ENCODE assay signal across 7 cellular contexts in genomic region chr7:25069900-25070443, GRCh38. TPM values are rescaled to one million over a fixed set of nuclear protein-coding genes. Genes with fewer than 3 reads are reported as not detected.
DNase-seq lines count a peak whose midpoint lies in the region; ATAC-seq and TF ChIP-seq lines count a peak whose summit lies in the region.

No MANE protein-coding gene starts in this region.

- H3K4me1 ChIP-seq in MM.1S (ENCODE audit: low read length) (no peaks in the 10 kb centered on the region), RWPE2 (ENCODE audit: insufficient read depth, poor library complexity, severe bottlenecking) (peaks cover 8% of the 10 kb centered on the region), psoas muscle (no peaks in the 10 kb centered on the region)

- DNase-seq in GM06990 (ENCODE audit: extremely low read depth, insufficient read length) (peak; percentile 24), MM.1S (peak; percentile 67), RWPE2 (ENCODE audit: low spot score) (no peak), left cardiac atrium (peak; percentile 32), psoas muscle (peak; percentile 33 to 66), KG1 (lab: John Stamatoyannopoulos, UW) (no peak)
- peak; percentile 27 for DNase-seq in activated naive CD8-positive, alpha-beta T cell treated with anti-CD3 and anti-CD28 coated beads for 36 hours

- no peak overlapping the region for H3K4me3 Mint-ChIP-seq in activated naive CD8-positive, alpha-beta T cell treated with anti-CD3 and anti-CD28 coated beads for 36 hours

- intact Hi-C loops in left cardiac atrium (cut with DNase I) (loop anchor here (2.0 to 5.0 kb wide), 5 partner anchors 88 to 249 kb away; partner anchors contain the start of gene OSBPL3 (in 2 of the 2)), psoas muscle (cut with DNase I) (loop anchor here (2.0 kb wide), 3 partner anchors 249 to 257 kb away; no protein-coding TSS in a partner anchor)

- H3K27me3 Mint-ChIP-seq in activated naive CD8-positive, alpha-beta T cell treated with anti-CD3 and anti-CD28 coated beads for 36 hours, result no peaks in the 10 kb centered on the region

- TF ChIP-seq CTCF in GM06990 (IDR thresholded peaks at IDR 0.05; ENCODE audit: insufficient read depth, low read length, poor library complexity, severe bottlenecking) (peak; percentile 77), MM.1S (IDR thresholded peaks at IDR 0.05; ENCODE audit: low read length) (peak; percentile 73), RWPE2 (IDR thresholded peaks at IDR 0.05; ENCODE audit: poor library complexity, severe bottlenecking) (peak; percentile 90), psoas muscle (IDR thresholded peaks at IDR 0.05) (peak; percentile 94)

- WGBS in psoas muscle, 3 donors, result 4 to 13% (median 5%) methylated on average over 11 of the region's 11 CpGs

- no peaks in the 10 kb centered on the region for H4K20me1 ChIP-seq in MM.1S (ENCODE audit: insufficient read depth, low read length)

- H3K36me3 ChIP-seq in GM06990 (ENCODE audit: control insufficient read depth, insufficient read depth, low read length) (no peaks in the 10 kb centered on the region), MM.1S (replicated peaks; ENCODE audit: insufficient read depth, low read length) (no peaks in the 10 kb centered on the region), RWPE2 (ENCODE audit: low read depth) (no peaks in the 10 kb centered on the region), psoas muscle (ENCODE audit: insufficient read depth in 1 of 2, low read depth in 1 of 2) (no peaks in the 10 kb centered on the region)

- peak overlapping the region; percentile 31; the same call in 1 of the 2 replicates for H3K4me3 ChIP-seq in GM06990 (replicated peaks; ENCODE audit: low read depth, low read length)
- no peak overlapping the region for H3K4me3 ChIP-seq in MM.1S (ENCODE audit: low read length)
- peak overlapping the region; percentile 10 for H3K4me3 ChIP-seq in RWPE2 (ENCODE audit: severe bottlenecking)
- H3K4me3 ChIP-seq in psoas muscle, result peak overlapping the region; percentile 65

- no peak overlapping the region for H3K27ac Mint-ChIP-seq in activated naive CD8-positive, alpha-beta T cell treated with anti-CD3 and anti-CD28 coated beads for 36 hours

- no peak overlapping the region for H2AFZ ChIP-seq in MM.1S (ENCODE audit: low read length)

- no peaks in the 10 kb centered on the region for H3K9me2 ChIP-seq in MM.1S (replicated peaks; ENCODE audit: insufficient read depth, low read length)

- H3K9ac ChIP-seq in MM.1S (ENCODE audit: low read length), result no peak overlapping the region

- H3K27me3 ChIP-seq in GM06990 (replicated peaks; ENCODE audit: control insufficient read depth, insufficient read depth, low read length) (no peaks in the 10 kb centered on the region), MM.1S (replicated peaks; ENCODE audit: insufficient read depth, low read length) (no peaks in the 10 kb centered on the region), RWPE2 (ENCODE audit: insufficient read depth, poor library complexity, severe bottlenecking) (no peaks in the 10 kb centered on the region), psoas muscle (ENCODE audit: insufficient read depth in 3 of 3, low read length in 2 of 3) (no peaks in the 10 kb centered on the region)

- no peaks in the 10 kb centered on the region for H3K79me2 ChIP-seq in MM.1S (ENCODE audit: low read length)

- peak overlapping the region; percentile 27; the same call in 1 of the 2 replicates for H3K4me2 ChIP-seq in MM.1S (ENCODE audit: low read depth, low read length)

- H3K9me3 Mint-ChIP-seq in activated naive CD8-positive, alpha-beta T cell treated with anti-CD3 and anti-CD28 coated beads for 36 hours, result no peaks in the 10 kb centered on the region

- ATAC-seq in RWPE2 (ENCODE audit: low read depth) (peak; percentile 62), left cardiac atrium (peak; percentile 78 to 81), psoas muscle (peak; percentile 48 to 88 (median 59))

- H3K4me1 Mint-ChIP-seq in activated naive CD8-positive, alpha-beta T cell treated with anti-CD3 and anti-CD28 coated beads for 36 hours, result peaks cover 7% of the 10 kb centered on the region

- H3K27ac ChIP-seq in MM.1S (ENCODE audit: low read length) (no peak overlapping the region), RWPE2 (ENCODE audit: poor library complexity, severe bottlenecking) (no peak overlapping the region), psoas muscle (no peak overlapping the region)

- H3K36me3 Mint-ChIP-seq in activated naive CD8-positive, alpha-beta T cell treated with anti-CD3 and anti-CD28 coated beads for 36 hours, result no peaks in the 10 kb centered on the region

- H3K9me3 ChIP-seq in MM.1S (replicated peaks; ENCODE audit: insufficient read depth, low read length) (no peaks in the 10 kb centered on the region), RWPE2 (ENCODE audit: severe bottlenecking) (no peaks in the 10 kb centered on the region), psoas muscle (no peaks in the 10 kb centered on the region)

- no peaks in the 10 kb centered on the region for H3F3A ChIP-seq in MM.1S (ENCODE audit: insufficient read depth, low read length)

RNA-seq across cellular contexts. Expression of gene CYCS, which starts 55.1 kb away (rescaled TPM):
- total RNA-seq in activated naive CD8-positive, alpha-beta T cell treated with anti-CD3 and anti-CD28 coated beads for 36 hours, result 100 to 1,000 TPM; 393 to 409 TPM
- total RNA-seq in left cardiac atrium, result 100 to 1,000 TPM; 568 to 656 TPM
- 100 to 1,000 TPM; 241 to 585 (median 322) TPM for total RNA-seq in psoas muscle
- polyA plus RNA-seq in psoas muscle, result 100 to 1,000 TPM; 331 to 646 (median 420) TPM

Comparison
In these comparisons a context has a peak if more than half of its experiments do, and no peak if none do; other contexts are left out.
1. DNase-seq: peak in GM06990 (single experiment), MM.1S (single experiment), activated naive CD8-positive, alpha-beta T cell treated with anti-CD3 and anti-CD28 coated beads for 36 hours (single experiment), left cardiac atrium (single experiment) and psoas muscle (2 of 2); none in RWPE2 (single experiment) and KG1 (single experiment).
2. Peak in every context shown above with its lines, with median percentiles within 50 percentile points of each other: CTCF ChIP-seq and ATAC-seq.